Comparison of ENCODE assay signal across 26 cellular contexts in the genomic region with DNA sequence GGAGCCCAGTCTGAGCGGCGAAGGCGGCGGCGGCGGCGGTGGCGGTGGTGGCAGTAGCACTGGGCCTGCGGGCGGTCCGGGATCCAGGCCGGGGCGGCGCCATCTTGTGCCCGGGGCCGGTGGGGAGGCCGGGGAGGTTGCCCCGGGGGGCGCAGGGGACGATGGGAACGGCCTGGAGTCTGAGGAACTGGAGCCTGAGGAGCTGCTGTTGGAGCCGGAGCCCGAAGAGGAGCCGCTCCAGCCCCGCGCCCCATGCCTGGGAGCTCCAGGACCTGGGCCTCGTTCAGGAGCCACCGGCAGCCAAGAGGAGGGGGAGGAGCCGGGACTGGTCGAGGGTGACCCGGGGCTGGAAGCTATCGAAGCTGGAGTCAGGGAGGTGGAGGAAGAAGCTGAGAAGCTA. TPM values are rescaled to one million over a fixed set of nuclear protein-coding genes. Genes with fewer than 3 reads are reported as not detected.
DNase-seq lines count a peak whose midpoint lies in the region; ATAC-seq and TF ChIP-seq lines count a peak whose summit lies in the region.
"Had no signal": no experiment of that assay in that cellular context is flagged by ENCODE, and none has a peak within 500 bp of the region (broad histone marks: within the 10 kb centered on the region; RNA-seq: fewer than 3 reads in every experiment).

No MANE protein-coding gene starts in this region.

- H3K36me3 ChIP-seq in H7 (replicated peaks; ENCODE audit: control insufficient read depth, insufficient read depth, low read length) (peaks cover 4% of the 10 kb centered on the region), endodermal cell (ENCODE audit: control insufficient read depth, insufficient read depth, low read length) (peaks cover 65% of the 10 kb centered on the region)
- H3K36me3 ChIP-seq: BE2C had no signal

- ATAC-seq in stimulated activated naive B cell treated with anti-CD40 and anti-IgM and Interleukin-4, amounts not matched to agents 10 μg/mL and 1 μg/mL and 100 μg/mL, for 72 hours (replicated peaks): no peak
- no peak for ATAC-seq in HG03571 (IDR thresholded peaks at IDR 0.05; ENCODE audit: unreplicated experiment)
- ATAC-seq in GM18502 (IDR thresholded peaks at IDR 0.05; ENCODE audit: poor library complexity, unreplicated experiment): no peak
- ATAC-seq: GM12878 had no signal

- H3K9ac ChIP-seq in endodermal cell (ENCODE audit: extremely low read depth, low read length, poor library complexity, severe bottlenecking): no peak overlapping the region
- H3K9ac ChIP-seq: BLaER1 had no signal

- no peaks in the 10 kb centered on the region for H3K27me3 ChIP-seq in H7 (ENCODE audit: control insufficient read depth, insufficient read depth, low read length)
- no peaks in the 10 kb centered on the region for H3K27me3 ChIP-seq in endodermal cell (ENCODE audit: control insufficient read depth, insufficient read depth, low read length, poor library complexity, severe bottlenecking)
- H3K27me3 ChIP-seq: BE2C, BLaER1 had no signal

- no peak overlapping the region for H3K27ac Mint-ChIP-seq in endodermal cell
- peak overlapping the region; percentile 51 for H3K27ac Mint-ChIP-seq in stimulated activated naive B cell treated with anti-CD40 and anti-IgM and Interleukin-4, amounts not matched to agents 10 μg/mL and 1 μg/mL and 100 μg/mL, for 72 hours
- H3K27ac Mint-ChIP-seq: CD14-positive monocyte; CD4-positive, CD25-positive, alpha-beta regulatory T cell had no signal

- no peak overlapping the region for H3K4me3 Mint-ChIP-seq in endodermal cell
- no peak overlapping the region for H3K4me3 Mint-ChIP-seq in stimulated activated naive B cell treated with anti-CD40 and anti-IgM and Interleukin-4, amounts not matched to agents 10 μg/mL and 1 μg/mL and 100 μg/mL, for 72 hours
- H3K4me3 Mint-ChIP-seq: CD14-positive monocyte; CD4-positive, CD25-positive, alpha-beta regulatory T cell had no signal

- peaks cover 36% of the 10 kb centered on the region for H3K9me3 Mint-ChIP-seq in endodermal cell
- H3K9me3 Mint-ChIP-seq in stimulated activated naive B cell treated with anti-CD40 and anti-IgM and Interleukin-4, amounts not matched to agents 10 μg/mL and 1 μg/mL and 100 μg/mL, for 72 hours: peaks cover 4 to 13% of the 10 kb centered on the region in 2 donors

- H3K27me3 Mint-ChIP-seq in endodermal cell (ENCODE audit: insufficient read depth): no peaks in the 10 kb centered on the region
- H3K27me3 Mint-ChIP-seq in stimulated activated naive B cell treated with anti-CD40 and anti-IgM and Interleukin-4, amounts not matched to agents 10 μg/mL and 1 μg/mL and 100 μg/mL, for 72 hours: no peaks in the 10 kb centered on the region
- H3K27me3 Mint-ChIP-seq: CD4-positive, alpha-beta memory T cell; CD4-positive, CD25-positive, alpha-beta regulatory T cell had no signal

- peaks cover 5% of the 10 kb centered on the region for H3K4me1 Mint-ChIP-seq in endodermal cell
- peaks cover 0 to 5% of the 10 kb centered on the region in 2 donors for H3K4me1 Mint-ChIP-seq in stimulated activated naive B cell treated with anti-CD40 and anti-IgM and Interleukin-4, amounts not matched to agents 10 μg/mL and 1 μg/mL and 100 μg/mL, for 72 hours
- H3K4me1 Mint-ChIP-seq: CD14-positive monocyte; CD4-positive, alpha-beta memory T cell; CD4-positive, CD25-positive, alpha-beta regulatory T cell; CD8-positive, alpha-beta memory T cell had no signal

- H3K4me3 ChIP-seq in H7 (ENCODE audit: insufficient read depth, low read depth, low read length) (no peak overlapping the region), endodermal cell (ENCODE audit: low read length) (peak overlapping the region; percentile 49)
- H3K4me3 ChIP-seq: BLaER1, GM12878 had no signal

- H3K4me1 ChIP-seq in endodermal cell (ENCODE audit: control insufficient read depth, insufficient read depth, low read length): no peaks in the 10 kb centered on the region
- H3K4me1 ChIP-seq: BE2C, BLaER1 had no signal

- DNase-seq in GM20000 (ENCODE audit: low spot score) (peak; percentile 16), H7 (peak; percentile 21), endodermal cell (no peak), NCI-H1694 treated with DMSO at 0.1 percent for 48 hours (lab: John Stamatoyannopoulos, UW) (no peak), GM19240 (ENCODE audit: insufficient read length, low spot score) (no peak)
- no peak for DNase-seq in stimulated activated naive B cell treated with anti-CD40 and anti-IgM and Interleukin-4, amounts not matched to agents 10 μg/mL and 1 μg/mL and 100 μg/mL, for 72 hours
- DNase-seq: 8988T; ACHN; BE2C; C1 segment of cervical spinal cord; CD4-positive, alpha-beta memory T cell; CD4-positive, CD25-positive, alpha-beta regulatory T cell; CD8-positive, alpha-beta memory T cell; COR-L47; DMS 273 treated with DMSO at 0.1 percent for 48 hours; DMS153; DMS53; DMS79; DND-41; EL; GDM1 had no signal

- 88 to 95% methylated on average over 23 to 32 of the region's 32 CpGs for WGBS in endodermal cell (ENCODE audit: insufficient coverage in 1 of 2, insufficient read length in 1 of 2), 2 experiments

- H3K9me3 ChIP-seq in endodermal cell (ENCODE audit: control insufficient read depth, low read length): peaks cover 62% of the 10 kb centered on the region
- H3K9me3 ChIP-seq: BE2C had no signal

- no peak overlapping the region for H3K27ac ChIP-seq in endodermal cell (ENCODE audit: low read depth, low read length)
- H3K27ac ChIP-seq: BLaER1 had no signal

- peaks cover 71% of the 10 kb centered on the region for H3K36me3 Mint-ChIP-seq in endodermal cell (ENCODE audit: low read depth)
- peaks cover 51 to 67% of the 10 kb centered on the region in 2 donors for H3K36me3 Mint-ChIP-seq in stimulated activated naive B cell treated with anti-CD40 and anti-IgM and Interleukin-4, amounts not matched to agents 10 μg/mL and 1 μg/mL and 100 μg/mL, for 72 hours

- no peak for TF ChIP-seq CTCF in GM20000 (IDR thresholded peaks at IDR 0.05; ENCODE audit: extremely low read depth, missing control alignments)
- no peak for TF ChIP-seq CTCF in endodermal cell (conservative IDR thresholded peaks at IDR 0.05)

RNA-seq across cellular contexts. Expression of a gene that starts 11.6 kb away (rescaled TPM):
- 18.5 and 23.9 TPM in 2 replicates for total RNA-seq in H7 (2014; rRNA removed; shearing (Covaris generic))
- total RNA-seq in endodermal cell: 10 to 100 TPM; 50.4 to 52.2 TPM
- polyA plus RNA-seq in endodermal cell (2013, experiment 1 of 2): 14.5 TPM
- 16.6 TPM for polyA plus RNA-seq in endodermal cell (2013, experiment 2 of 2)

RNA-seq across cellular contexts. Expression of a gene that starts 23.2 kb away (rescaled TPM):
- 5.8 TPM in 2 replicates for total RNA-seq in H7 (2014; rRNA removed; shearing (Covaris generic))
- 10 to 100 TPM; 26.2 to 32.3 TPM for total RNA-seq in endodermal cell
- 6.1 TPM for polyA plus RNA-seq in endodermal cell (2013, experiment 1 of 2)
- 6.4 TPM for polyA plus RNA-seq in endodermal cell (2013, experiment 2 of 2)

RNA-seq across cellular contexts. Expression of a gene that starts 47.6 kb away (rescaled TPM):
- 34.1 and 38.6 TPM in 2 replicates for total RNA-seq in H7 (2014; rRNA removed; shearing (Covaris generic))
- 10 to 100 TPM; 46.2 to 50.0 TPM for total RNA-seq in endodermal cell
- 20.4 TPM for polyA plus RNA-seq in endodermal cell (2013, experiment 1 of 2)
- 21.4 TPM for polyA plus RNA-seq in endodermal cell (2013, experiment 2 of 2)

Comparison
In these comparisons a context has a peak if more than half of its experiments do, and no peak if none do; other contexts are left out.
1. DNase-seq: peak in GM20000 (single experiment) and H7 (single experiment); none in endodermal cell (single experiment), stimulated activated naive B cell treated with anti-CD40 and anti-IgM and Interleukin-4, amounts not matched to agents 10 μg/mL and 1 μg/mL and 100 μg/mL, for 72 hours (single experiment), NCI-H1694 treated with DMSO at 0.1 percent for 48 hours (single experiment) and GM19240 (single experiment).